ENCODE assay signal across 8 cellular contexts in the genomic region with DNA sequence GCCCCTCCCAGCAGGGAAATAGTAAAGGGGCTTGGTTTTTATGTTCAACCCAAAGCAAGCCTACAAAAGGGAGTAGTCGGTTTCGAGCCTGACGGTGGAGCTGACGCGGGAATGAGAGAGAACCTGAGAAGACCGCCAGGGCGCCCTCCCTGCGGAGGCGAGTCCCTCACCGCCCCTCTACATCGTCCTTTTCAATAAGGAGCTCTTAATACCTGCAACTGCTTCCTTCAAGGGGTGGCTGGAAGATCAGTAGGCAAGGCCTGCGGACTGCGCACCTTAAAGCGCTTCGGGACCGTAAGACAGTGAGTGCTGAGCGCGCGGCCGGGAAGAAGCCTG. TPM values are rescaled to one million over a fixed set of nuclear protein-coding genes. Genes with fewer than 3 reads are reported as not detected.
DNase-seq lines count a peak whose midpoint lies in the region; ATAC-seq and TF ChIP-seq lines count a peak whose summit lies in the region.

No MANE protein-coding gene starts in this region.

- peak in 1 of 5 donors; percentile 69 for DNase-seq in CD8-positive, alpha-beta memory T cell
- DNase-seq in Karpas-422 (peak; percentile 84), glutamatergic neuron (no peak), prostate gland (ENCODE audit: low spot score) (no peak), NCI-H128 (lab: John Stamatoyannopoulos, UW; ENCODE audit: unreplicated experiment) (no peak), NCI-H2196 (lab: John Stamatoyannopoulos, UW; ENCODE audit: unreplicated experiment) (no peak)
- DNase-seq in activated T-cell treated with anti-CD3 and anti-CD28 coated beads, Interleukin-2, amount 50 U/mL, for 4 hours = no peak

- ATAC-seq in GM19395 (IDR thresholded peaks at IDR 0.05; ENCODE audit: unreplicated experiment) = peak; percentile 32
- peak; percentile 30 to 39 for ATAC-seq in activated T-cell treated with anti-CD3 and anti-CD28 coated beads, Interleukin-2, amount 50 U/mL, for 4 hours

- H3K4me2 ChIP-seq in Karpas-422 (ENCODE audit: low read depth, low read length, poor library complexity, severe bottlenecking) = peak overlapping the region; percentile 83

- no peak for TF ChIP-seq CTCF in glutamatergic neuron (IDR thresholded peaks at IDR 0.05; ENCODE audit: partially characterized antibody, unreplicated experiment)
- TF ChIP-seq CTCF in prostate gland (IDR thresholded peaks at IDR 0.05) = peak in 1 of 4 experiments; percentile 12

- POLR2A ChIA-PET in CD8-positive, alpha-beta memory T cell (lab: Charles Lee) = interaction anchor here (0.5 to 1.2 kb wide), 5 partner anchors 44 to 1623 kb away, joined by 3 to 5 read pairs (median 4); partner anchors contain the start of genes HMGA1 and TAF11

- H3K9me2 ChIP-seq in Karpas-422 (replicated peaks; ENCODE audit: insufficient read depth, low read length) = no peaks in the 10 kb centered on the region

- CTCF ChIA-PET in CD8-positive, alpha-beta memory T cell (lab: Charles Lee) = interaction anchor here (0.8 to 1.7 kb wide), 8 partner anchors 17 to 366 kb away, joined by 3 to 13 read pairs (median 3); no protein-coding TSS in a partner anchor

- peaks cover 39% of the 10 kb centered on the region for H3K4me1 ChIP-seq in CD8-positive, alpha-beta memory T cell (ENCODE audit: insufficient read depth, low read length)
- H3K4me1 ChIP-seq in Karpas-422 (ENCODE audit: low read length) (peaks cover 47% of the 10 kb centered on the region), prostate gland (replicated peaks) (peaks cover 3% of the 10 kb centered on the region)

- H3K27me3 ChIP-seq in CD8-positive, alpha-beta memory T cell (ENCODE audit: insufficient read depth, low read length, poor library complexity, severe bottlenecking) = no peaks in the 10 kb centered on the region
- H3K27me3 ChIP-seq in Karpas-422 (ENCODE audit: low read length) (no peaks in the 10 kb centered on the region), prostate gland (replicated peaks; ENCODE audit: insufficient read depth) (no peaks in the 10 kb centered on the region)

- H3K9me3 ChIP-seq in CD8-positive, alpha-beta memory T cell (ENCODE audit: low read length) = no peaks in the 10 kb centered on the region
- H3K9me3 ChIP-seq in Karpas-422 (ENCODE audit: low read length) (no peaks in the 10 kb centered on the region), prostate gland (no peaks in the 10 kb centered on the region)

- H3K4me3 ChIP-seq in CD8-positive, alpha-beta memory T cell (ENCODE audit: low read length) = peak overlapping the region; percentile 97
- H3K4me3 ChIP-seq in Karpas-422 (ENCODE audit: low read length) (peak overlapping the region; percentile 83), prostate gland (peak overlapping the region; percentile 54 to 92)

- H3K36me3 ChIP-seq in CD8-positive, alpha-beta memory T cell (ENCODE audit: insufficient read depth, low read length) = no peaks in the 10 kb centered on the region
- H3K36me3 ChIP-seq in Karpas-422 (ENCODE audit: insufficient read depth, low read length) = no peaks in the 10 kb centered on the region
- no peaks in the 10 kb centered on the region for H3K36me3 ChIP-seq in prostate gland

- H4K20me1 ChIP-seq in Karpas-422 (ENCODE audit: insufficient read depth, low read depth, low read length) = no peaks in the 10 kb centered on the region

- intact Hi-C loops in prostate gland (cut with DNase I) = no loop called here

- peaks cover 0 to 12% (median 2%) of the 10 kb centered on the region in 3 donors for H3K36me3 Mint-ChIP-seq in CD8-positive, alpha-beta memory T cell
- no peaks in the 10 kb centered on the region for H3K36me3 Mint-ChIP-seq in activated T-cell treated with anti-CD3 and anti-CD28 coated beads, Interleukin-2, amount 50 U/mL, for 4 hours (ENCODE audit: insufficient read depth)
- no peaks in the 10 kb centered on the region for H3K36me3 Mint-ChIP-seq in glutamatergic neuron (ENCODE audit: unreplicated experiment)

- TF ChIP-seq POLR2A in prostate gland (IDR thresholded peaks at IDR 0.05) = no peak

- WGBS in prostate gland = 0% methylated on average over 15 of the region's 20 CpGs

- peaks cover 43 to 57% (median 55%) of the 10 kb centered on the region in 3 donors for H3K4me1 Mint-ChIP-seq in CD8-positive, alpha-beta memory T cell
- peaks cover 40% of the 10 kb centered on the region for H3K4me1 Mint-ChIP-seq in activated T-cell treated with anti-CD3 and anti-CD28 coated beads, Interleukin-2, amount 50 U/mL, for 4 hours (ENCODE audit: low read depth)
- H3K4me1 Mint-ChIP-seq in glutamatergic neuron (ENCODE audit: low read depth, unreplicated experiment) = peaks cover 8% of the 10 kb centered on the region

- H3K9me3 Mint-ChIP-seq in CD8-positive, alpha-beta memory T cell = no peaks in the 10 kb centered on the region
- H3K9me3 Mint-ChIP-seq in activated T-cell treated with anti-CD3 and anti-CD28 coated beads, Interleukin-2, amount 50 U/mL, for 4 hours = no peaks in the 10 kb centered on the region
- H3K9me3 Mint-ChIP-seq in glutamatergic neuron (ENCODE audit: unreplicated experiment) = peaks cover 2% of the 10 kb centered on the region

- H3K27me3 Mint-ChIP-seq in CD8-positive, alpha-beta memory T cell = peaks cover 0 to 3% of the 10 kb centered on the region in 2 donors
- no peaks in the 10 kb centered on the region for H3K27me3 Mint-ChIP-seq in activated T-cell treated with anti-CD3 and anti-CD28 coated beads, Interleukin-2, amount 50 U/mL, for 4 hours (ENCODE audit: low read depth)
- H3K27me3 Mint-ChIP-seq in glutamatergic neuron (ENCODE audit: unreplicated experiment) = peaks cover 6% of the 10 kb centered on the region

- H3K4me3 Mint-ChIP-seq in CD8-positive, alpha-beta memory T cell = peak overlapping the region; percentile 89 to 99 (median 96)
- H3K4me3 Mint-ChIP-seq in activated T-cell treated with anti-CD3 and anti-CD28 coated beads, Interleukin-2, amount 50 U/mL, for 4 hours = peak overlapping the region; percentile 97
- H3K4me3 Mint-ChIP-seq in glutamatergic neuron (ENCODE audit: unreplicated experiment) = peak overlapping the region; percentile 98

- peak overlapping the region; percentile 94 for H3K27ac ChIP-seq in CD8-positive, alpha-beta memory T cell (ENCODE audit: low read depth, low read length)
- H3K27ac ChIP-seq in Karpas-422 (ENCODE audit: low read length) (peak overlapping the region; percentile 21; the same call in 1 of the 2 replicates), prostate gland (peak overlapping the region; percentile 87 to 94)

- H3K79me2 ChIP-seq in Karpas-422 (ENCODE audit: low read length) = peaks cover 77% of the 10 kb centered on the region

- H2AFZ ChIP-seq in Karpas-422 (ENCODE audit: low read length) = peak overlapping the region; percentile 77

- H3K9ac ChIP-seq in Karpas-422 (ENCODE audit: low read length) = peak overlapping the region; percentile 97

- H3K27ac Mint-ChIP-seq in CD8-positive, alpha-beta memory T cell = peak overlapping the region; percentile 93 to 99 (median 99)
- H3K27ac Mint-ChIP-seq in glutamatergic neuron (ENCODE audit: unreplicated experiment) = peak overlapping the region; percentile 98

RNA-seq across cellular contexts. Expression of gene ZNF76, which starts 0.7 kb away (rescaled TPM):
- 10 to 100 TPM; 31.3 to 35.2 TPM for total RNA-seq in CD8-positive, alpha-beta memory T cell
- polyA plus RNA-seq in CD8-positive, alpha-beta memory T cell = 33.6 TPM
- 24.4 and 40.3 TPM in 2 replicates for total RNA-seq in Karpas-422 (2014; rRNA removed; shearing (Covaris generic); ENCODE audit: low replicate concordance)
- 10 to 100 TPM; 22.9 to 24.3 (median 24.1) TPM for total RNA-seq in activated T-cell treated with anti-CD3 and anti-CD28 coated beads, Interleukin-2, amount 50 U/mL, for 4 hours
- 38.3 TPM for total RNA-seq in glutamatergic neuron (ENCODE audit: unreplicated experiment)
- total RNA-seq in prostate gland = 10 to 100 TPM; 39.5 to 75.5 TPM

RNA-seq across cellular contexts. Expression of gene DEF6, which starts 38.8 kb away (rescaled TPM):
- total RNA-seq in CD8-positive, alpha-beta memory T cell = 10 to 100 TPM; 71.2 to 73.0 TPM
- polyA plus RNA-seq in CD8-positive, alpha-beta memory T cell = 183 TPM
- total RNA-seq in Karpas-422 (2014; rRNA removed; shearing (Covaris generic); ENCODE audit: low replicate concordance) = 31.3 and 69.9 TPM in 2 replicates
- total RNA-seq in activated T-cell treated with anti-CD3 and anti-CD28 coated beads, Interleukin-2, amount 50 U/mL, for 4 hours = 10 to 100 TPM; 63.0 to 72.7 (median 68.9) TPM
- total RNA-seq in glutamatergic neuron (ENCODE audit: unreplicated experiment) (1.8 TPM), prostate gland (10 to 100 TPM; 20.2 to 33.4 TPM)

RNA-seq across cellular contexts. Expression of gene SCUBE3, which starts 45.1 kb away (rescaled TPM):
- under 1 TPM; 0.07 TPM for total RNA-seq in CD8-positive, alpha-beta memory T cell
- 0.18 TPM for polyA plus RNA-seq in CD8-positive, alpha-beta memory T cell
- not detected in 2 replicates for total RNA-seq in Karpas-422 (2014; rRNA removed; shearing (Covaris generic); ENCODE audit: low replicate concordance)
- total RNA-seq in activated T-cell treated with anti-CD3 and anti-CD28 coated beads, Interleukin-2, amount 50 U/mL, for 4 hours = under 1 TPM in 1 of 3 donors, not detected in 2; 0.03 TPM
- total RNA-seq in glutamatergic neuron (ENCODE audit: unreplicated experiment) (0.25 TPM), prostate gland (1 to 10 TPM; 2.0 to 3.4 TPM)

Comparison
In these comparisons a context has a peak if more than half of its experiments do, and no peak if none do; other contexts are left out.
1. H3K27ac ChIP-seq: peak in every context shown above with its lines; median percentile 94 in CD8-positive, alpha-beta memory T cell; 90 in prostate gland; 21 in Karpas-422.